Comparison of ENCODE assay signal across 8 cellular contexts in genomic region chr4:183960021-183960420, GRCh38. TPM values are rescaled to one million over a fixed set of nuclear protein-coding genes. Genes with fewer than 3 reads are reported as not detected.
DNase-seq lines count a peak whose midpoint lies in the region; ATAC-seq and TF ChIP-seq lines count a peak whose summit lies in the region.

No MANE protein-coding gene starts in this region.

- no peak overlapping the region for H3K4me3 Mint-ChIP-seq in activated naive CD8-positive, alpha-beta T cell treated with anti-CD3 and anti-CD28 coated beads, Interleukin-2, amount 50 U/mL, for 24 hours
- H3K4me3 Mint-ChIP-seq in activated T-cell treated with anti-CD3 and anti-CD28 coated beads, Interleukin-2, amount 50 U/mL, for 24 hours: no peak overlapping the region

- H3K4me2 ChIP-seq in mesendoderm (ENCODE audit: low read length): no peak overlapping the region

- DNase-seq in DMS 273 (lab: John Stamatoyannopoulos, UW; ENCODE audit: unreplicated experiment) (peak; percentile 91), NCI-H2107 (lab: John Stamatoyannopoulos, UW) (peak; percentile 34), coronary artery (ENCODE audit: low spot score) (no peak), mesendoderm (peak; percentile 96)
- DNase-seq in activated naive CD8-positive, alpha-beta T cell treated with anti-CD3 and anti-CD28 coated beads, Interleukin-2, amount 50 U/mL, for 24 hours: no peak
- DNase-seq in activated T-cell treated with anti-CD3 and anti-CD28 coated beads, Interleukin-2, amount 50 U/mL, for 24 hours: no peak

- H3K9ac ChIP-seq in mesendoderm (ENCODE audit: low read length): no peak overlapping the region

- H2BK120ac ChIP-seq in mesendoderm (ENCODE audit: low read depth, low read length): no peak overlapping the region

- no peak overlapping the region for H3K23ac ChIP-seq in mesendoderm (ENCODE audit: low read length)

- no CpG with 5 or more reads among the region's 8 CpGs for WGBS in mesendoderm (ENCODE audit: extremely low coverage, insufficient coverage, low lambda C conversion rate)

- no peak overlapping the region for H3K56ac ChIP-seq in mesendoderm (ENCODE audit: low read length)

- peak overlapping the region in 1 of 2 donors; percentile 45 for H3K27ac ChIP-seq in coronary artery
- H3K27ac ChIP-seq in mesendoderm (ENCODE audit: low read depth, low read length): no peak overlapping the region

- no peak overlapping the region for H3K4ac ChIP-seq in mesendoderm (ENCODE audit: low read depth, low read length)

- ATAC-seq in activated naive CD8-positive, alpha-beta T cell treated with anti-CD3 and anti-CD28 coated beads, Interleukin-2, amount 50 U/mL, for 24 hours: no peak
- no peak for ATAC-seq in HG03025 (IDR thresholded peaks at IDR 0.05; ENCODE audit: low FRiP score, unreplicated experiment)
- no peak for ATAC-seq in GM21723 (IDR thresholded peaks at IDR 0.05; ENCODE audit: unreplicated experiment)

- peaks cover 4% of the 10 kb centered on the region for H3K79me1 ChIP-seq in mesendoderm (ENCODE audit: low read length)

- H3K4me3 ChIP-seq in coronary artery (peak overlapping the region; percentile 57), mesendoderm (ENCODE audit: low read length) (no peak overlapping the region)

- no peak overlapping the region for H2AK5ac ChIP-seq in mesendoderm (ENCODE audit: low read length)

- H3K36me3 Mint-ChIP-seq in activated naive CD8-positive, alpha-beta T cell treated with anti-CD3 and anti-CD28 coated beads, Interleukin-2, amount 50 U/mL, for 24 hours (ENCODE audit: low read depth): no peaks in the 10 kb centered on the region
- H3K36me3 Mint-ChIP-seq in activated T-cell treated with anti-CD3 and anti-CD28 coated beads, Interleukin-2, amount 50 U/mL, for 24 hours (ENCODE audit: low read depth): no peaks in the 10 kb centered on the region

- H3K9me3 Mint-ChIP-seq in activated naive CD8-positive, alpha-beta T cell treated with anti-CD3 and anti-CD28 coated beads, Interleukin-2, amount 50 U/mL, for 24 hours: no peaks in the 10 kb centered on the region
- no peaks in the 10 kb centered on the region for H3K9me3 Mint-ChIP-seq in activated T-cell treated with anti-CD3 and anti-CD28 coated beads, Interleukin-2, amount 50 U/mL, for 24 hours

- no peak overlapping the region for H2BK5ac ChIP-seq in mesendoderm (ENCODE audit: low read length)

- no peak overlapping the region for H2BK15ac ChIP-seq in mesendoderm (replicated peaks; ENCODE audit: low read depth)

- no peaks in the 10 kb centered on the region for H3K27me3 ChIP-seq in mesendoderm (ENCODE audit: insufficient read depth, low read length, poor library complexity)

- peaks cover 8% of the 10 kb centered on the region for H3K27me3 Mint-ChIP-seq in activated naive CD8-positive, alpha-beta T cell treated with anti-CD3 and anti-CD28 coated beads, Interleukin-2, amount 50 U/mL, for 24 hours
- H3K27me3 Mint-ChIP-seq in activated T-cell treated with anti-CD3 and anti-CD28 coated beads, Interleukin-2, amount 50 U/mL, for 24 hours: peaks cover 8% of the 10 kb centered on the region

- no peak overlapping the region for H4K5ac ChIP-seq in mesendoderm (ENCODE audit: low read length)

- no peak overlapping the region for H3K27ac Mint-ChIP-seq in activated naive CD8-positive, alpha-beta T cell treated with anti-CD3 and anti-CD28 coated beads, Interleukin-2, amount 50 U/mL, for 24 hours
- no peak overlapping the region for H3K27ac Mint-ChIP-seq in activated T-cell treated with anti-CD3 and anti-CD28 coated beads, Interleukin-2, amount 50 U/mL, for 24 hours

- H3K4me1 Mint-ChIP-seq in activated naive CD8-positive, alpha-beta T cell treated with anti-CD3 and anti-CD28 coated beads, Interleukin-2, amount 50 U/mL, for 24 hours: no peaks in the 10 kb centered on the region
- no peaks in the 10 kb centered on the region for H3K4me1 Mint-ChIP-seq in activated T-cell treated with anti-CD3 and anti-CD28 coated beads, Interleukin-2, amount 50 U/mL, for 24 hours (ENCODE audit: low read depth)

- H3K18ac ChIP-seq in mesendoderm (ENCODE audit: low read length): no peak overlapping the region

- H3K36me3 ChIP-seq in mesendoderm (ENCODE audit: control insufficient read depth, insufficient read depth, low read length): no peaks in the 10 kb centered on the region

- no peak overlapping the region for H4K8ac ChIP-seq in mesendoderm (ENCODE audit: low read depth, low read length)

- no peaks in the 10 kb centered on the region for H3K4me1 ChIP-seq in mesendoderm (ENCODE audit: control insufficient read depth, low read depth, low read length)

- no peak for TF ChIP-seq CTCF in coronary artery (IDR thresholded peaks at IDR 0.05)

- H3K79me2 ChIP-seq in mesendoderm (ENCODE audit: control insufficient read depth, insufficient read depth, low read length): peaks cover 24% of the 10 kb centered on the region

RNA-seq across cellular contexts. Expression of gene STOX2, which starts 54.9 kb away (rescaled TPM):
- polyA plus RNA-seq in mesendoderm (2013, experiment 1 of 2): 28.6 TPM
- polyA plus RNA-seq in mesendoderm (2013, experiment 2 of 2): 28.3 TPM

Comparison
In these comparisons a context has a peak if more than half of its experiments do, and no peak if none do; other contexts are left out.
1. DNase-seq: peak in DMS 273 (single experiment), NCI-H2107 (single experiment) and mesendoderm (single experiment); none in coronary artery (single experiment), activated naive CD8-positive, alpha-beta T cell treated with anti-CD3 and anti-CD28 coated beads, Interleukin-2, amount 50 U/mL, for 24 hours (single experiment) and activated T-cell treated with anti-CD3 and anti-CD28 coated beads, Interleukin-2, amount 50 U/mL, for 24 hours (single experiment).